Comparison of ENCODE assay signal across 1 cellular context in the genomic region with DNA sequence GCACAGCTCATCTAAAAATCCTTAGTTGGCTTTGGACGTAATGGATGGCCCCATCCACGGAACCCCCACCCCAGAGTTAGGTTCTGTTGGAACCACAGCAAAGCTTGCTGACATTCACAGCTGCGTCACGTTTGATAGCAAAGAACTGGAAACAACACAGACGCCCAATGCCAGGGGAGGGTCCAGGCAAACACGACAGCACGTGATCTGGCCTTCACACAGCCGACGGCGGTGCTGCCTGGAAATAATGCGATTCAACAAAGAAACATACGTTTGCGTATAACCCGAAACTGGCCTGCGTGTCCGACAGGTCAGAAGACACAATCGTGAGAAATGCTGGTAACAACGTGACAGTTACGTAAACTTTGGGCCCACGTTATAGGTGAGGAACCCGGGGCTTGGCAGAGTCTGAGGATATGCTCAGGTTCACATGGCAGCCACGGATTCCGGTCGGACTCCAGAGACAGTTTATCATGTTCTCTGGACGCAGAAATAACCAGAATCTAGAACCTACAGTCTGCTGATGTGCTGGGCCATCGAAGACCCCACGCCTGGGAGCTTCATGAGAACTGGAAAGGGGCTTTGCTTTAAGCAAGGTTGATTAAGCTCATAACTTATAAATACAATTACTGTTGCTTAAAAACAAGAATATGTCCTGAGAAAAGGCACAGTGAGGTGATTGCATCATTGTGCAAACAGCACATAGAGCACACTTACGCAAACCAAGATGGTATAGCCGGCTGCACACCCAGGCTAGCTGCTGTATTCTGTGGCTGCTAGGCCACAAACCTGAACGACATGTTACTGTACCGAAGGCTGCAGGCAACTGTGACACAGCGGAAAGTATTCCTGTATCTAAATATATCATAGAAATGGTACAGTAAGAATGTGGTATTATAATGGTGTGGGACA.
TF ChIP-seq lines count a peak whose summit lies in the region.

No MANE protein-coding gene starts in this region.

TF ChIP-seq in K562, 482 proteins besides CTCF, POLR2A, EP300 and RAD21 (continued from another document):
- TF ChIP-seq FIP1L1 (IDR thresholded peaks at IDR 0.05; ENCODE audit: low read depth, low read length, poor library complexity, severe bottlenecking) (no peak), PHB (CRISPR knock-in tag; IDR thresholded peaks at IDR 0.05) (no peak), ELF4 (CRISPR knock-in tag; IDR thresholded peaks at IDR 0.05) (no peak), MYC (IDR thresholded peaks at IDR 0.05; ENCODE audit: low read depth, low read length) (no peak), MYC (CRISPR knock-in tag; IDR thresholded peaks at IDR 0.05; ENCODE audit: borderline replicate concordance, low read depth) (no peak), MAZ (CRISPR knock-in tag; conservative IDR thresholded peaks at IDR 0.05 in 1 of 2, IDR thresholded peaks at IDR 0.05 in 1 of 2) (no peak), PHF8 (IDR thresholded peaks at IDR 0.05; ENCODE audit: borderline replicate concordance, low read length) (no peak), CEBPB (tag; IDR thresholded peaks at IDR 0.05) (peak; percentile 80), HNRNPLL (IDR thresholded peaks at IDR 0.05; ENCODE audit: low read depth, low read length, poor library complexity, severe bottlenecking) (peak; percentile 63), GTF2E2 (tag; IDR thresholded peaks at IDR 0.05) (no peak)
- TF ChIP-seq, protein P1, sequence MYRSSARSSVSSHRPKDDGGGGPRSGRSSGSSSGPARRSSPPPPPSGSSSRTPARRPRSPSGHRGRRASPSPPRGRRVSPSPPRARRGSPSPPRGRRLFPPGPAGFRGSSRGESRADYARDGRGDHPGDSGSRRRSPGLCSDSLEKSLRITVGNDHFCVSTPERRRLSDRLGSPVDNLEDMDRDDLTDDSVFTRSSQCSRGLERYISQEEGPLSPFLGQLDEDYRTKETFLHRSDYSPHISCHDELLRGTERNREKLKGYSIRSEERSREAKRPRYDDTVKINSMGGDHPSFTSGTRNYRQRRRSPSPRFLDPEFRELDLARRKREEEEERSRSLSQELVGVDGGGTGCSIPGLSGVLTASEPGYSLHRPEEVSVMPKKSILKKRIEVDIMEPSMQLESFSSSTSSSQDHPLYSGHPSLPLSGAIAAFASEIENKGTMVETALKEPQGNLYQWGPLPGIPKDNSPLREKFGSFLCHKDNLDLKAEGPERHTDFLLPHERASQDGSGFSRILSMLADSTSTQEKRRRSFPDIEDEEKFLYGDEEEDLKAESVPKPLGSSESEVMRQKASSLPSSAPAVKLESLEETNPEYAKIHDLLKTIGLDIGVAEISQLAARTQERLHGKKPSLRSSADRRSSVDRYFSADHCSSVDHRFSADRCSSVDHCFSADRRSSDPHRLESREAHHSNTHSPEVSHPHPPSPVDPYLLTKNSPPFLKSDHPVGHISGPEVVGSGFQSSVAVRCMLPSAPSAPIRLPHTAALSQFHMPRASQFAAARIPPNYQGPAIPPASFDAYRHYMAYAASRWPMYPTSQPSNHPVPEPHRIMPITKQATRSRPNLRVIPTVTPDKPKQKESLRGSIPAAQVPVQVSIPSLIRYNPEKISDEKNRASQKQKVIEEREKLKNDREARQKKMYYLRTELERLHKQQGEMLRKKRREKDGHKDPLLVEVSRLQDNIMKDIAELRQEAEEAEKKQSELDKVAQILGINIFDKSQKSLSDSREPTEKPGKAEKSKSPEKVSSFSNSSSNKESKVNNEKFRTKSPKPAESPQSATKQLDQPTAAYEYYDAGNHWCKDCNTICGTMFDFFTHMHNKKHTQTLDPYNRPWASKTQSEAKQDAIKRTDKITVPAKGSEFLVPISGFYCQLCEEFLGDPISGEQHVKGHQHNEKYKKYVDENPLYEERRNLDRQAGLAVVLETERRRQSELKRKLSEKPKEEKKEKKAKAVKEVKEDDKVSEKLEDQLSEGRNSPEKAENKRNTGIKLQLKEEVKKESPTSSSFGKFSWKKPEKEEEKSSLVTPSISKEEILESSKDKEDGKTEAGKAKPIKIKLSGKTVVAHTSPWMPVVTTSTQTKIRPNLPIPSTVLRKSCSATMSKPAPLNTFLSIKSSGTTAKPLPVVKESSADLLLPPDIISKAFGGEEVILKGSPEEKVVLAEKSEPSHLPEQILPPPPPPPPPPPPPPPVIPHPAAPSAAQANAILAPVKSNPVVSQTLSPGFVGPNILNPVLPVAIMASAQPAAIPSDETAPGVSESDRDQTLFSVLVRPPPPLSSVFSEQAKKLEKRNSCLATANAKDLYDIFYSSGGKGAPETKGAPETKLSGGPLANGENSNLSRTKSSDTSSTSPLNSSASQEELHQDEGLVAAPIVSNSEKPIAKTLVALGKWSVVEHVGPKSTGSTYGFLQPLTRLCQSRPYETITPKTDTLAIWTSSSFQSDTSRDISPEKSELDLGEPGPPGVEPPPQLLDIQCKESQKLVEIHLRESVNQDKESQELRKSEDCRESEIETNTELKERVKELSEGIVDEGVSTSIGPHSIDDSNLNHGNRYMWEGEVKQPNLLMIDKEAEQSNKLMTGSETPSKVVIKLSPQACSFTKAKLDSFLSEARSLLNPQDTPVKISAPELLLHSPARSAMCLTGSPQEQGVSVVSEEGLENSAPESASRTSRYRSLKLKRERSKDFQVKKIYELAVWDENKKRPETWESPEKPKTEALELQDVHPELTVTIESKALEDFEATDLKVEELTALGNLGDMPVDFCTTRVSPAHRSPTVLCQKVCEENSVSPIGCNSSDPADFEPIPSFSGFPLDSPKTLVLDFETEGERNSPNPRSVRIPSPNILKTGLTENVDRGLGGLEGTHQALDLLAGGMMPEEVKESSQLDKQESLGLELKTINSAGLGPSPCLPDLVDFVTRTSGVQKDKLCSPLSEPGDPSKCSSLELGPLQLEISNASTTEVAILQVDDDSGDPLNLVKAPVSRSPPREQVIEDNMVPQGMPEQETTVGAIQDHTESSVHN (IDR thresholded peaks at IDR 0.05; ENCODE audit: borderline replicate concordance in 1 of 2, low read depth in 1 of 2): no peak
- TF ChIP-seq, protein P2, sequence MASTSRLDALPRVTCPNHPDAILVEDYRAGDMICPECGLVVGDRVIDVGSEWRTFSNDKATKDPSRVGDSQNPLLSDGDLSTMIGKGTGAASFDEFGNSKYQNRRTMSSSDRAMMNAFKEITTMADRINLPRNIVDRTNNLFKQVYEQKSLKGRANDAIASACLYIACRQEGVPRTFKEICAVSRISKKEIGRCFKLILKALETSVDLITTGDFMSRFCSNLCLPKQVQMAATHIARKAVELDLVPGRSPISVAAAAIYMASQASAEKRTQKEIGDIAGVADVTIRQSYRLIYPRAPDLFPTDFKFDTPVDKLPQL (IDR thresholded peaks at IDR 0.05; ENCODE audit: extremely low read depth, insufficient read length): no peak
- TF ChIP-seq, protein P3, sequence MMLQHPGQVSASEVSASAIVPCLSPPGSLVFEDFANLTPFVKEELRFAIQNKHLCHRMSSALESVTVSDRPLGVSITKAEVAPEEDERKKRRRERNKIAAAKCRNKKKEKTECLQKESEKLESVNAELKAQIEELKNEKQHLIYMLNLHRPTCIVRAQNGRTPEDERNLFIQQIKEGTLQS (IDR thresholded peaks at IDR 0.05): peak; percentile 51; the same call in 1 of the 2 replicates
- TF ChIP-seq, protein P3 (CRISPR knock-in tag; conservative IDR thresholded peaks at IDR 0.05): no peak
- TF ChIP-seq, protein P4, sequence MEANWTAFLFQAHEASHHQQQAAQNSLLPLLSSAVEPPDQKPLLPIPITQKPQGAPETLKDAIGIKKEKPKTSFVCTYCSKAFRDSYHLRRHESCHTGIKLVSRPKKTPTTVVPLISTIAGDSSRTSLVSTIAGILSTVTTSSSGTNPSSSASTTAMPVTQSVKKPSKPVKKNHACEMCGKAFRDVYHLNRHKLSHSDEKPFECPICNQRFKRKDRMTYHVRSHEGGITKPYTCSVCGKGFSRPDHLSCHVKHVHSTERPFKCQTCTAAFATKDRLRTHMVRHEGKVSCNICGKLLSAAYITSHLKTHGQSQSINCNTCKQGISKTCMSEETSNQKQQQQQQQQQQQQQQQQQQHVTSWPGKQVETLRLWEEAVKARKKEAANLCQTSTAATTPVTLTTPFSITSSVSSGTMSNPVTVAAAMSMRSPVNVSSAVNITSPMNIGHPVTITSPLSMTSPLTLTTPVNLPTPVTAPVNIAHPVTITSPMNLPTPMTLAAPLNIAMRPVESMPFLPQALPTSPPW (CRISPR knock-in tag; IDR thresholded peaks at IDR 0.05): no peak
- TF ChIP-seq, protein P5, sequence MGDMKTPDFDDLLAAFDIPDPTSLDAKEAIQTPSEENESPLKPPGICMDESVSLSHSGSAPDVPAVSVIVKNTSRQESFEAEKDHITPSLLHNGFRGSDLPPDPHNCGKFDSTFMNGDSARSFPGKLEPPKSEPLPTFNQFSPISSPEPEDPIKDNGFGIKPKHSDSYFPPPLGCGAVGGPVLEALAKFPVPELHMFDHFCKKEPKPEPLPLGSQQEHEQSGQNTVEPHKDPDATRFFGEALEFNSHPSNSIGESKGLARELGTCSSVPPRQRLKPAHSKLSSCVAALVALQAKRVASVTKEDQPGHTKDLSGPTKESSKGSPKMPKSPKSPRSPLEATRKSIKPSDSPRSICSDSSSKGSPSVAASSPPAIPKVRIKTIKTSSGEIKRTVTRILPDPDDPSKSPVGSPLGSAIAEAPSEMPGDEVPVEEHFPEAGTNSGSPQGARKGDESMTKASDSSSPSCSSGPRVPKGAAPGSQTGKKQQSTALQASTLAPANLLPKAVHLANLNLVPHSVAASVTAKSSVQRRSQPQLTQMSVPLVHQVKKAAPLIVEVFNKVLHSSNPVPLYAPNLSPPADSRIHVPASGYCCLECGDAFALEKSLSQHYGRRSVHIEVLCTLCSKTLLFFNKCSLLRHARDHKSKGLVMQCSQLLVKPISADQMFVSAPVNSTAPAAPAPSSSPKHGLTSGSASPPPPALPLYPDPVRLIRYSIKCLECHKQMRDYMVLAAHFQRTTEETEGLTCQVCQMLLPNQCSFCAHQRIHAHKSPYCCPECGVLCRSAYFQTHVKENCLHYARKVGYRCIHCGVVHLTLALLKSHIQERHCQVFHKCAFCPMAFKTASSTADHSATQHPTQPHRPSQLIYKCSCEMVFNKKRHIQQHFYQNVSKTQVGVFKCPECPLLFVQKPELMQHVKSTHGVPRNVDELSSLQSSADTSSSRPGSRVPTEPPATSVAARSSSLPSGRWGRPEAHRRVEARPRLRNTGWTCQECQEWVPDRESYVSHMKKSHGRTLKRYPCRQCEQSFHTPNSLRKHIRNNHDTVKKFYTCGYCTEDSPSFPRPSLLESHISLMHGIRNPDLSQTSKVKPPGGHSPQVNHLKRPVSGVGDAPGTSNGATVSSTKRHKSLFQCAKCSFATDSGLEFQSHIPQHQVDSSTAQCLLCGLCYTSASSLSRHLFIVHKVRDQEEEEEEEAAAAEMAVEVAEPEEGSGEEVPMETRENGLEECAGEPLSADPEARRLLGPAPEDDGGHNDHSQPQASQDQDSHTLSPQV (IDR thresholded peaks at IDR 0.05): no peak
- TF ChIP-seq, protein P6, sequence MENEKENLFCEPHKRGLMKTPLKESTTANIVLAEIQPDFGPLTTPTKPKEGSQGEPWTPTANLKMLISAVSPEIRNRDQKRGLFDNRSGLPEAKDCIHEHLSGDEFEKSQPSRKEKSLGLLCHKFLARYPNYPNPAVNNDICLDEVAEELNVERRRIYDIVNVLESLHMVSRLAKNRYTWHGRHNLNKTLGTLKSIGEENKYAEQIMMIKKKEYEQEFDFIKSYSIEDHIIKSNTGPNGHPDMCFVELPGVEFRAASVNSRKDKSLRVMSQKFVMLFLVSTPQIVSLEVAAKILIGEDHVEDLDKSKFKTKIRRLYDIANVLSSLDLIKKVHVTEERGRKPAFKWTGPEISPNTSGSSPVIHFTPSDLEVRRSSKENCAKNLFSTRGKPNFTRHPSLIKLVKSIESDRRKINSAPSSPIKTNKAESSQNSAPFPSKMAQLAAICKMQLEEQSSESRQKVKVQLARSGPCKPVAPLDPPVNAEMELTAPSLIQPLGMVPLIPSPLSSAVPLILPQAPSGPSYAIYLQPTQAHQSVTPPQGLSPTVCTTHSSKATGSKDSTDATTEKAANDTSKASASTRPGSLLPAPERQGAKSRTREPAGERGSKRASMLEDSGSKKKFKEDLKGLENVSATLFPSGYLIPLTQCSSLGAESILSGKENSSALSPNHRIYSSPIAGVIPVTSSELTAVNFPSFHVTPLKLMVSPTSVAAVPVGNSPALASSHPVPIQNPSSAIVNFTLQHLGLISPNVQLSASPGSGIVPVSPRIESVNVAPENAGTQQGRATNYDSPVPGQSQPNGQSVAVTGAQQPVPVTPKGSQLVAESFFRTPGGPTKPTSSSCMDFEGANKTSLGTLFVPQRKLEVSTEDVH (IDR thresholded peaks at IDR 0.05; ENCODE audit: low read depth, partially characterized antibody): no peak
